10 cellular contexts compared by ENCODE assay signal in the genomic region with DNA sequence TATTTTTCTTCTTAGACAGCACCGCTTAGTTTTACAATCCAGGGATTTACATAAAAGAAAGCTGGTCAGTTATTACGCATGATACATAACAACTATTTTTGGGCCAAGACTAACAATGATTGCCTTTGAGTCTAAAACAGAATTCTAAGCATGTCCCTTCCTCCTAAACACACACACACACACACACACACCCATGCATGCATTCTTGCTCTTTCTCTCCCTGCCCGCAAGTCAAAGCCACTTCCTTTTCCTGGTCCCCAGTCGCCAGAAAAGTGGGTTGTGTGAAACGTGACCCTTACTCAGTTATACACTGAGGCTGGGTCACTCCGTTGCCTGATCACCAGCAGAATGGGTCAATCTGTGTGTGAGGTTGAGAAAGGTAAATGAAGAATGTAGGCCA. TPM values are rescaled to one million over a fixed set of nuclear protein-coding genes. Genes with fewer than 3 reads are reported as not detected.
DNase-seq lines count a peak whose midpoint lies in the region; ATAC-seq and TF ChIP-seq lines count a peak whose summit lies in the region.
"Had no signal": no experiment of that assay in that cellular context is flagged by ENCODE, and none has a peak within 500 bp of the region (broad histone marks: within the 10 kb centered on the region; RNA-seq: fewer than 3 reads in every experiment).

No MANE protein-coding gene starts in this region.

- H3K4me1 Mint-ChIP-seq in endodermal cell: peaks cover 52% of the 10 kb centered on the region

- H3K36me3 Mint-ChIP-seq in endodermal cell (ENCODE audit: low read depth): peaks cover 3% of the 10 kb centered on the region

- H3K4me3 Mint-ChIP-seq in endodermal cell: no peak overlapping the region

- no peaks in the 10 kb centered on the region for H3K27me3 ChIP-seq in endodermal cell (ENCODE audit: control insufficient read depth, insufficient read depth, low read length, poor library complexity, severe bottlenecking)
- no peaks in the 10 kb centered on the region for H3K27me3 ChIP-seq in skeletal muscle tissue (ENCODE audit: control insufficient read depth in 3 of 3, insufficient read depth in 3 of 3, low read length in 3 of 3)

- no peaks in the 10 kb centered on the region for H3K27me3 Mint-ChIP-seq in endodermal cell (ENCODE audit: insufficient read depth)

- WGBS in endodermal cell (ENCODE audit: insufficient coverage in 1 of 2, insufficient read length in 1 of 2), 2 experiments: 90 to 98% methylated on average over 3 to 6 of the region's 6 CpGs

- H3K9ac ChIP-seq in endodermal cell (ENCODE audit: extremely low read depth, low read length, poor library complexity, severe bottlenecking) (no peak overlapping the region), skeletal muscle tissue (ENCODE audit: low read depth in 1 of 3, low read length in 3 of 3) (no peak overlapping the region)

- H3K36me3 ChIP-seq in endodermal cell (ENCODE audit: control insufficient read depth, insufficient read depth, low read length): peaks cover 8% of the 10 kb centered on the region
- H3K36me3 ChIP-seq in skeletal muscle tissue (ENCODE audit: control insufficient read depth in 3 of 3, insufficient read depth in 3 of 3, low read length in 3 of 3): peaks cover 0 to 3% (median 0%) of the 10 kb centered on the region in 3 donors

- H3K27ac Mint-ChIP-seq in endodermal cell: no peak overlapping the region

- H3K4me1 ChIP-seq in endodermal cell (ENCODE audit: control insufficient read depth, insufficient read depth, low read length): peaks cover 24% of the 10 kb centered on the region
- H3K4me1 ChIP-seq in skeletal muscle tissue (ENCODE audit: control insufficient read depth in 3 of 3, insufficient read depth in 3 of 3, low read length in 3 of 3): peaks cover 14 to 31% (median 25%) of the 10 kb centered on the region in 3 donors

- no peaks in the 10 kb centered on the region for H3K9me3 Mint-ChIP-seq in endodermal cell

- H3K27ac ChIP-seq in endodermal cell (ENCODE audit: low read depth, low read length) (peak overlapping the region; percentile 89), skeletal muscle tissue (ENCODE audit: low read depth, low read length) (peak overlapping the region; percentile 8)

- intact Hi-C loops in posterior vena cava (cut with DNase I): no loop called here

- DNase-seq in SIG-M5 treated with dmso at 0.1 percent for 504 hours (lab: John Stamatoyannopoulos, UW; ENCODE audit: unreplicated experiment): peak; percentile 16
- DNase-seq in SIG-M5 (lab: John Stamatoyannopoulos, UW): no peak
- DNase-seq in RPMI7951 (ENCODE audit: low read depth): peak; percentile 86
- DNase-seq in endodermal cell: no peak
- DNase-seq in posterior vena cava (ENCODE audit: low spot score): no peak
- DNase-seq: 8988T; activated CD4-positive, CD25-positive, alpha-beta regulatory T cell treated with anti-CD3 and anti-CD28 coated beads, Interleukin-2, amount 50 U/mL, for 72 hours had no signal

- H3K9me3 ChIP-seq in endodermal cell (ENCODE audit: control insufficient read depth, low read length): no peaks in the 10 kb centered on the region
- no peaks in the 10 kb centered on the region for H3K9me3 ChIP-seq in skeletal muscle tissue (ENCODE audit: control insufficient read depth in 3 of 3, low read length in 3 of 3)

- H3K4me3 ChIP-seq in endodermal cell (ENCODE audit: low read length) (no peak overlapping the region), skeletal muscle tissue (ENCODE audit: low read length in 3 of 3) (no peak overlapping the region)

- ATAC-seq in HG02571 (IDR thresholded peaks at IDR 0.05; ENCODE audit: unreplicated experiment): no peak
- no peak for ATAC-seq in HG02840 (IDR thresholded peaks at IDR 0.05; ENCODE audit: low FRiP score, unreplicated experiment)

- TF ChIP-seq CTCF in endodermal cell (conservative IDR thresholded peaks at IDR 0.05): no peak

RNA-seq across cellular contexts. Expression of a gene that starts 31.4 kb away (rescaled TPM):
- 46.9 and 51.5 TPM in 2 replicates for total RNA-seq in RPMI7951 (2014; rRNA removed; shearing (Covaris generic))
- total RNA-seq in endodermal cell (10 to 100 TPM; 70.0 to 96.4 TPM), skeletal muscle tissue (124 TPM), posterior vena cava (10 to 100 TPM; 87.0 to 94.7 TPM)
- polyA plus RNA-seq in endodermal cell (2013, experiment 1 of 2): 154 TPM
- 130 TPM for polyA plus RNA-seq in endodermal cell (2013, experiment 2 of 2)

Comparison
In these comparisons a context has a peak if more than half of its experiments do, and no peak if none do; other contexts are left out.
1. DNase-seq: peak in SIG-M5 treated with dmso at 0.1 percent for 504 hours (single experiment) and RPMI7951 (single experiment); none in SIG-M5 (single experiment), endodermal cell (single experiment) and posterior vena cava (single experiment).